1 cellular context compared by ENCODE assay signal in genomic region chr13:66958611-66959010, GRCh38.
TF ChIP-seq lines count a peak whose summit lies in the region.

No MANE protein-coding gene starts in this region.

TF ChIP-seq in WTC11, 78 proteins besides CTCF, POLR2A, EP300 and RAD21 (continued from another document):
- TF ChIP-seq E2F5 (CRISPR knock-in tag; IDR thresholded peaks at IDR 0.05), result no peak
- TF ChIP-seq ATF1 (CRISPR knock-in tag; IDR thresholded peaks at IDR 0.05), result no peak
- TF ChIP-seq GTF2I (CRISPR knock-in tag; conservative IDR thresholded peaks at IDR 0.05), result no peak
- no peak for TF ChIP-seq ARID4B (CRISPR knock-in tag; IDR thresholded peaks at IDR 0.05; ENCODE audit: borderline replicate concordance)
- TF ChIP-seq ZNF138 (CRISPR knock-in tag; conservative IDR thresholded peaks at IDR 0.05), result no peak
- TF ChIP-seq, protein P1, sequence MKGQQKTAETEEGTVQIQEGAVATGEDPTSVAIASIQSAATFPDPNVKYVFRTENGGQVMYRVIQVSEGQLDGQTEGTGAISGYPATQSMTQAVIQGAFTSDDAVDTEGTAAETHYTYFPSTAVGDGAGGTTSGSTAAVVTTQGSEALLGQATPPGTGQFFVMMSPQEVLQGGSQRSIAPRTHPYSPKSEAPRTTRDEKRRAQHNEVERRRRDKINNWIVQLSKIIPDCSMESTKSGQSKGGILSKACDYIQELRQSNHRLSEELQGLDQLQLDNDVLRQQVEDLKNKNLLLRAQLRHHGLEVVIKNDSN (CRISPR knock-in tag; IDR thresholded peaks at IDR 0.05), result no peak
- no peak for TF ChIP-seq ETV6 (CRISPR knock-in tag; IDR thresholded peaks at IDR 0.05)
- TF ChIP-seq NFE2L1 (CRISPR knock-in tag; IDR thresholded peaks at IDR 0.05), result no peak
